Comparison of ENCODE assay signal across 18 cellular contexts in the genomic region with DNA sequence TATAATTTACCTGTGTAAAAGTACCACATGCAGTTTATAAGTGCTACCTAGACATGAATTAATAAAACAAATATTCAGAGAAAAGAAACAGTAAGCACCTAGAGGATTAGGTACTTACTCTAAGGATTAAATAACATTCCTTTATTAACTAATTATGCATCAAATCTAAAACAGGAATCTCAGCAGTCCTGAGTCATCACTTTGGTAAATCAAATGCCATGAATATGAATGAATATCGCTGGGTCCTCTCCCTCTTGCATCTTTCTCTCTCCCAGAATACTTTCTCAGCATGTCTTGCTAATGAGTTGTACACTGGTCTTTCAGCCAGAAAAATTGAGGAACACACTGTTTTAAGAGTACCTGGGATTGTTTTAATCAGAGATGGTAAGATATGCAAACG.
DNase-seq lines count a peak whose midpoint lies in the region; ATAC-seq, FAIRE-seq and TF ChIP-seq lines count a peak whose summit lies in the region.
"Had no signal": no experiment of that assay in that cellular context is flagged by ENCODE, and none has a peak within 500 bp of the region (broad histone marks: within the 10 kb centered on the region; RNA-seq: fewer than 3 reads in every experiment).

No MANE protein-coding gene starts in this region.

- TF ChIP-seq RAD21 in HepG2 (CRISPR knock-in tag; IDR thresholded peaks at IDR 0.05), result no peak

- no peaks in the 10 kb centered on the region for H4K20me1 ChIP-seq in HepG2 (ENCODE audit: insufficient read depth, low read length)
- H4K20me1 ChIP-seq in mammary epithelial cell (ENCODE audit: insufficient read depth, low read length), result no peaks in the 10 kb centered on the region

- FAIRE-seq in HepG2 (lab: Jason Lieb, UNC), result no peak
- FAIRE-seq: A204.1, G401.6, GM12891, H1 had no signal

- H3K27ac ChIP-seq in HepG2 (ENCODE audit: extremely low read length, insufficient read depth, low read length) (no peak overlapping the region), right lobe of liver (no peak overlapping the region), RWPE2 (ENCODE audit: poor library complexity, severe bottlenecking) (peak overlapping the region; percentile 47), mammary epithelial cell (ENCODE audit: insufficient read depth, low read depth, low read length) (no peak overlapping the region), RWPE1 (no peak overlapping the region; the same call in 1 of the 2 replicates), stomach (peak overlapping the region in 1 of 5 donors; percentile 8)

- H3K79me2 ChIP-seq in HepG2 (ENCODE audit: insufficient read depth, low read length) (no peaks in the 10 kb centered on the region), mammary epithelial cell (ENCODE audit: insufficient read depth, low read length) (no peaks in the 10 kb centered on the region)

- H3K27me3 ChIP-seq in HepG2 (ENCODE audit: control insufficient read depth in 1 of 2, insufficient read depth in 2 of 2, low read length in 2 of 2) (no peaks in the 10 kb centered on the region; a peak in 1 of 5 replicates), right lobe of liver (no peaks in the 10 kb centered on the region), RWPE2 (ENCODE audit: insufficient read depth, poor library complexity, severe bottlenecking) (no peaks in the 10 kb centered on the region), mammary epithelial cell (ENCODE audit: insufficient read depth, low read length) (no peaks in the 10 kb centered on the region), stomach (peaks cover 0 to 4% (median 0%) of the 10 kb centered on the region in 3 donors)

- H3K4me1 ChIP-seq in HepG2 (ENCODE audit: insufficient read depth, low read length) (no peaks in the 10 kb centered on the region), right lobe of liver (no peaks in the 10 kb centered on the region), RWPE2 (ENCODE audit: insufficient read depth, poor library complexity, severe bottlenecking) (peaks cover 13% of the 10 kb centered on the region), mammary epithelial cell (ENCODE audit: insufficient read depth, low read length) (peaks cover 21% of the 10 kb centered on the region), stomach (no peaks in the 10 kb centered on the region)
- H3K4me1 ChIP-seq: HAP-1 had no signal

- POLR2A ChIA-PET in HepG2 (lab: Yijun Ruan, JAX), result no interaction called here
- POLR2A ChIA-PET in RWPE1 (lab: Yijun Ruan, JAX; ENCODE audit: low non-redundant PET), result no interaction called here

- no peak overlapping the region for H3K9ac ChIP-seq in HepG2 (ENCODE audit: insufficient read depth, low read depth, low read length)
- H3K9ac ChIP-seq in mammary epithelial cell (ENCODE audit: insufficient read depth, low read length), result no peak overlapping the region

- H2AFZ ChIP-seq in HepG2 (ENCODE audit: low read length) (no peak overlapping the region), mammary epithelial cell (ENCODE audit: low read depth, low read length) (peak overlapping the region; percentile 17)

- intact Hi-C loops in HepG2 (cut with micrococcal nuclease; ENCODE audit: unreplicated experiment), result no loop called here
- intact Hi-C loops in right lobe of liver (cut with DNase I), result no loop called here
- intact Hi-C loops in mammary epithelial cell (cut with micrococcal nuclease), result no loop called here
- intact Hi-C loops in stomach (cut with DNase I; ENCODE audit: low total_unique reads), result no loop called here

- ATAC-seq in HepG2, result no peak
- no peak for ATAC-seq in right lobe of liver
- no peak for ATAC-seq in RWPE2 (ENCODE audit: low read depth)

- 20% methylated on average over 2 of the region's 2 CpGs for WGBS in HepG2 (ENCODE audit: low lambda C conversion rate)
- WGBS in right lobe of liver (ENCODE audit: insufficient coverage, low coverage, low lambda C conversion rate, missing lambda C conversion rate), result 64% methylated on average over 2 of the region's 2 CpGs
- 85% methylated on average over 2 of the region's 2 CpGs for WGBS in mammary epithelial cell (ENCODE audit: low coverage, missing lambda C conversion rate)
- 67 to 86% (median 76%) methylated on average over 2 of the region's 2 CpGs for WGBS in stomach, 5 donors

- CTCF ChIA-PET in HepG2 (lab: Yijun Ruan, JAX; ENCODE audit: low intra/inter-chr PET ratio, low total read pairs), result no interaction called here
- CTCF ChIA-PET in mammary epithelial cell (lab: Charles Lee; ENCODE audit: low non-redundant PET), result no interaction called here
- CTCF ChIA-PET in RWPE1 (lab: Yijun Ruan, JAX), result no interaction called here

- H3K4me2 ChIP-seq in HepG2 (ENCODE audit: low read depth, low read length) (no peak overlapping the region), mammary epithelial cell (ENCODE audit: insufficient read depth, low read depth, low read length) (no peak overlapping the region)

- BruUV-seq in HepG2 (replicated peaks; lab: Mats Ljungman, UMichigan) (no TSS peak), mammary epithelial cell (replicated peaks; lab: Mats Ljungman, UMichigan) (no TSS peak)

- TF ChIP-seq POLR2A in HepG2 (IDR thresholded peaks at IDR 0.05; ENCODE audit: insufficient read depth in 1 of 2, low read depth in 2 of 2, low read length in 2 of 2), result no peak
- no peak for TF ChIP-seq POLR2A in right lobe of liver (IDR thresholded peaks at IDR 0.05)
- TF ChIP-seq POLR2A in stomach (IDR thresholded peaks at IDR 0.05), result no peak

- no peaks in the 10 kb centered on the region for H3K36me3 ChIP-seq in HepG2 (replicated peaks in 1 of 2; ENCODE audit: control insufficient read depth in 1 of 2, insufficient read depth in 2 of 2, low read length in 2 of 2)
- no peaks in the 10 kb centered on the region for H3K36me3 ChIP-seq in right lobe of liver
- H3K36me3 ChIP-seq in RWPE2 (ENCODE audit: low read depth), result no peaks in the 10 kb centered on the region
- no peaks in the 10 kb centered on the region for H3K36me3 ChIP-seq in mammary epithelial cell (ENCODE audit: insufficient read depth, low read length)
- no peaks in the 10 kb centered on the region for H3K36me3 ChIP-seq in stomach
- H3K36me3 ChIP-seq: HAP-1 had no signal

- H3K4me3 ChIP-seq in HepG2 (replicated peaks in 1 of 3; ENCODE audit: insufficient read depth in 1 of 3, low read depth in 2 of 3, low read length in 3 of 3), result no peak overlapping the region
- no peak overlapping the region for H3K4me3 ChIP-seq in right lobe of liver
- H3K4me3 ChIP-seq in RWPE2 (ENCODE audit: severe bottlenecking), result no peak overlapping the region
- no peak overlapping the region for H3K4me3 ChIP-seq in mammary epithelial cell (replicated peaks in 1 of 3; ENCODE audit: insufficient read depth in 1 of 3, low read depth in 2 of 3, low read length in 3 of 3)
- no peak overlapping the region for H3K4me3 ChIP-seq in stomach
- H3K4me3 ChIP-seq: HAP-1 had no signal

- dilution Hi-C loops in mammary epithelial cell (cut with HindIII; ENCODE audit: low sequenced_read_pairs), result no loop called here

- no peak for TF ChIP-seq CTCF in HepG2 (CRISPR knock-in tag; IDR thresholded peaks at IDR 0.05)
- TF ChIP-seq CTCF in right lobe of liver (IDR thresholded peaks at IDR 0.05), result no peak
- TF ChIP-seq CTCF in RWPE2 (IDR thresholded peaks at IDR 0.05; ENCODE audit: poor library complexity, severe bottlenecking), result no peak
- TF ChIP-seq CTCF in mammary epithelial cell (conservative IDR thresholded peaks at IDR 0.05 in 1 of 2, IDR thresholded peaks at IDR 0.05 in 1 of 2; ENCODE audit: extremely low read depth in 1 of 2, insufficient read depth in 1 of 2, low read depth in 1 of 2, low read length in 2 of 2), result no peak
- TF ChIP-seq CTCF in RWPE1 (conservative IDR thresholded peaks at IDR 0.05; ENCODE audit: low read depth), result no peak
- TF ChIP-seq CTCF in stomach (IDR thresholded peaks at IDR 0.05), result no peak

- TF ChIP-seq EP300 in HepG2 (IDR thresholded peaks at IDR 0.05; ENCODE audit: low read depth in 2 of 2, low read length in 2 of 2) (no peak), HepG2 (CRISPR knock-in tag; IDR thresholded peaks at IDR 0.05; ENCODE audit: borderline replicate concordance) (no peak), stomach (IDR thresholded peaks at IDR 0.05) (no peak)

- H3K9me3 ChIP-seq in HepG2 (ENCODE audit: low read length) (no peaks in the 10 kb centered on the region), right lobe of liver (no peaks in the 10 kb centered on the region), RWPE2 (ENCODE audit: severe bottlenecking) (no peaks in the 10 kb centered on the region), mammary epithelial cell (replicated peaks; ENCODE audit: insufficient read depth, low read length) (no peaks in the 10 kb centered on the region), stomach (no peaks in the 10 kb centered on the region)
- H3K9me3 ChIP-seq: HAP-1 had no signal

- in situ Hi-C loops in HepG2 (cut with HindIII; ENCODE audit: extremely low pct_ligation_motif_present, low pct_unique_long_range_greater_than_20kb), result no loop called here
- in situ Hi-C loops in mammary epithelial cell (cut with MboI; ENCODE audit: low sequenced_read_pairs in 2 of 2), result no loop called here

- DNase-seq in HepG2 (ENCODE audit: low spot score), result no peak
- no peak for DNase-seq in right lobe of liver
- no peak for DNase-seq in RWPE2 (ENCODE audit: low spot score)
- no peak for DNase-seq in mammary epithelial cell
- DNase-seq in kidney tubule cell (ENCODE audit: low spot score), result peak; percentile 2
- no peak for DNase-seq in NCI-H2107 (lab: John Stamatoyannopoulos, UW)
- DNase-seq in RWPE1 (ENCODE audit: low spot score), result no peak
- no peak for DNase-seq in stomach
- DNase-seq: CD8-positive, alpha-beta memory T cell; DMS 273 treated with DMSO at 0.1 percent for 48 hours; DMS79 treated with DMSO at 0.1 percent for 48 hours; EL; HFFc6 had no signal

TF ChIP-seq in HepG2, 621 proteins besides CTCF, POLR2A, EP300 and RAD21:
- TF ChIP-seq MAFK (conservative IDR thresholded peaks at IDR 0.05 in 1 of 2, IDR thresholded peaks at IDR 0.05 in 1 of 2; ENCODE audit: low read length in 2 of 2) (peak in 1 of 2 experiments; percentile 52; a peak in 2 of 4 replicates), MAFF (IDR thresholded peaks at IDR 0.05; ENCODE audit: low read depth, low read length) (0 out of 2 replicates have a peak, but pooled peaks have one; percentile 17), PITX1 (CRISPR knock-in tag; IDR thresholded peaks at IDR 0.05) (no peak)
